Comparison of ENCODE assay signal across 8 cellular contexts in genomic region chr5:33891731-33892418, GRCh38. TPM values are rescaled to one million over a fixed set of nuclear protein-coding genes. Genes with fewer than 3 reads are reported as not detected.
A peak's percentile ranks its signal among the peaks of the same experiment; 100 is the strongest.
DNase-seq lines count a peak whose midpoint lies in the region; ATAC-seq and TF ChIP-seq lines count a peak whose summit lies in the region.

A gene with protein sequence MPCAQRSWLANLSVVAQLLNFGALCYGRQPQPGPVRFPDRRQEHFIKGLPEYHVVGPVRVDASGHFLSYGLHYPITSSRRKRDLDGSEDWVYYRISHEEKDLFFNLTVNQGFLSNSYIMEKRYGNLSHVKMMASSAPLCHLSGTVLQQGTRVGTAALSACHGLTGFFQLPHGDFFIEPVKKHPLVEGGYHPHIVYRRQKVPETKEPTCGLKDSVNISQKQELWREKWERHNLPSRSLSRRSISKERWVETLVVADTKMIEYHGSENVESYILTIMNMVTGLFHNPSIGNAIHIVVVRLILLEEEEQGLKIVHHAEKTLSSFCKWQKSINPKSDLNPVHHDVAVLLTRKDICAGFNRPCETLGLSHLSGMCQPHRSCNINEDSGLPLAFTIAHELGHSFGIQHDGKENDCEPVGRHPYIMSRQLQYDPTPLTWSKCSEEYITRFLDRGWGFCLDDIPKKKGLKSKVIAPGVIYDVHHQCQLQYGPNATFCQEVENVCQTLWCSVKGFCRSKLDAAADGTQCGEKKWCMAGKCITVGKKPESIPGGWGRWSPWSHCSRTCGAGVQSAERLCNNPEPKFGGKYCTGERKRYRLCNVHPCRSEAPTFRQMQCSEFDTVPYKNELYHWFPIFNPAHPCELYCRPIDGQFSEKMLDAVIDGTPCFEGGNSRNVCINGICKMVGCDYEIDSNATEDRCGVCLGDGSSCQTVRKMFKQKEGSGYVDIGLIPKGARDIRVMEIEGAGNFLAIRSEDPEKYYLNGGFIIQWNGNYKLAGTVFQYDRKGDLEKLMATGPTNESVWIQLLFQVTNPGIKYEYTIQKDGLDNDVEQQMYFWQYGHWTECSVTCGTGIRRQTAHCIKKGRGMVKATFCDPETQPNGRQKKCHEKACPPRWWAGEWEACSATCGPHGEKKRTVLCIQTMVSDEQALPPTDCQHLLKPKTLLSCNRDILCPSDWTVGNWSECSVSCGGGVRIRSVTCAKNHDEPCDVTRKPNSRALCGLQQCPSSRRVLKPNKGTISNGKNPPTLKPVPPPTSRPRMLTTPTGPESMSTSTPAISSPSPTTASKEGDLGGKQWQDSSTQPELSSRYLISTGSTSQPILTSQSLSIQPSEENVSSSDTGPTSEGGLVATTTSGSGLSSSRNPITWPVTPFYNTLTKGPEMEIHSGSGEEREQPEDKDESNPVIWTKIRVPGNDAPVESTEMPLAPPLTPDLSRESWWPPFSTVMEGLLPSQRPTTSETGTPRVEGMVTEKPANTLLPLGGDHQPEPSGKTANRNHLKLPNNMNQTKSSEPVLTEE (N-terminal part only) (minus strand): TSS chr5:33891990. CDS start chr5:33891856, 134 bp downstream.

- H3K4me3 Mint-ChIP-seq in CD14-positive monocyte = peak within 1 kb of the TSS in 1 of 2 donors; percentile 56

- 0% methylated on average over 8 to 14 of the region's 40 CpGs for WGBS in gastroesophageal sphincter (ENCODE audit: low coverage in 1 of 2), 2 donors

- peaks cover 34 to 39% (median 38%) of the 10 kb centered on the region in 3 donors for H3K27me3 Mint-ChIP-seq in CD14-positive monocyte (ENCODE audit: low read depth in 3 of 3)

- no peaks in the 10 kb centered on the region for H3K4me1 Mint-ChIP-seq in CD14-positive monocyte

- peak; percentile 27 for DNase-seq in GM19238 (ENCODE audit: insufficient read length, low spot score)
- peak; percentile 74 for DNase-seq in RWPE2 (ENCODE audit: low spot score)
- no peak for DNase-seq in CD14-positive monocyte (ENCODE audit: low spot score)
- DNase-seq in effector CD4-positive, alpha-beta T cell = no peak
- no peak for DNase-seq in NAMALWA (ENCODE audit: low spot score)
- DNase-seq in CD1c-positive myeloid dendritic cell (ENCODE audit: extremely low spot score) = no peak

- peaks cover 11% of the 10 kb centered on the region for H3K4me1 ChIP-seq in RWPE2 (ENCODE audit: insufficient read depth, poor library complexity, severe bottlenecking)
- peaks cover 3 to 60% (median 28%) of the 10 kb centered on the region in 3 donors for H3K4me1 ChIP-seq in gastroesophageal sphincter
- H3K4me1 ChIP-seq in parathyroid adenoma = no peaks in the 10 kb centered on the region

- H3K27ac ChIP-seq in RWPE2 (ENCODE audit: poor library complexity, severe bottlenecking) (peak within 1 kb of the TSS; percentile 57), gastroesophageal sphincter (peak within 1 kb of the TSS; percentile 8 to 81 (median 78)), parathyroid adenoma (no peak within 1 kb of the TSS)

- ATAC-seq in RWPE2 (ENCODE audit: low read depth) (peak; percentile 53), gastroesophageal sphincter (peak; percentile 73)

- H3K36me3 Mint-ChIP-seq in CD14-positive monocyte = peaks cover 0 to 2% of the 10 kb centered on the region in 2 donors

- no peak for TF ChIP-seq CTCF in RWPE2 (IDR thresholded peaks at IDR 0.05; ENCODE audit: poor library complexity, severe bottlenecking)
- TF ChIP-seq CTCF in gastroesophageal sphincter (IDR thresholded peaks at IDR 0.05) = no peak
- no peak for TF ChIP-seq CTCF in parathyroid adenoma (IDR thresholded peaks at IDR 0.05)
- TF ChIP-seq CTCF in CD14-positive monocyte (IDR thresholded peaks at IDR 0.05) = no peak

- peaks cover 0 to 15% (median 10%) of the 10 kb centered on the region in 7 donors for H3K9me3 Mint-ChIP-seq in CD14-positive monocyte

- H3K4me2 ChIP-seq in parathyroid adenoma (ENCODE audit: low read length) = peak within 1 kb of the TSS; percentile 22

- intact Hi-C loops in CD14-positive monocyte (cut with micrococcal nuclease) = no loop called here

- no peaks in the 10 kb centered on the region for H3K79me2 ChIP-seq in parathyroid adenoma

- H2AFZ ChIP-seq in parathyroid adenoma = peak within 1 kb of the TSS; percentile 51

- H3K27ac Mint-ChIP-seq in CD14-positive monocyte = no peak within 1 kb of the TSS

- H3K4me3 ChIP-seq in RWPE2 (ENCODE audit: severe bottlenecking) = peak within 1 kb of the TSS; percentile 17
- peak within 1 kb of the TSS; percentile 36 to 58 for H3K4me3 ChIP-seq in gastroesophageal sphincter
- H3K4me3 ChIP-seq in parathyroid adenoma (ENCODE audit: low read depth, low read length) = peak within 1 kb of the TSS; percentile 27

- no peak for TF ChIP-seq POLR2A in gastroesophageal sphincter (IDR thresholded peaks at IDR 0.05)

- H3K27me3 ChIP-seq in RWPE2 (ENCODE audit: insufficient read depth, poor library complexity, severe bottlenecking) = peaks cover 14% of the 10 kb centered on the region
- no peaks in the 10 kb centered on the region for H3K27me3 ChIP-seq in gastroesophageal sphincter
- no peaks in the 10 kb centered on the region for H3K27me3 ChIP-seq in parathyroid adenoma (ENCODE audit: control insufficient read depth, insufficient read depth, low read length)

- no peaks in the 10 kb centered on the region for H3K36me3 ChIP-seq in RWPE2 (ENCODE audit: low read depth)
- no peaks in the 10 kb centered on the region for H3K36me3 ChIP-seq in gastroesophageal sphincter
- no peaks in the 10 kb centered on the region for H3K36me3 ChIP-seq in parathyroid adenoma (ENCODE audit: control insufficient read depth, insufficient read depth, low read length)

- no peak within 1 kb of the TSS for H3K9ac ChIP-seq in parathyroid adenoma

- TF ChIP-seq EP300 in gastroesophageal sphincter (IDR thresholded peaks at IDR 0.05) = no peak

- H3K9me3 ChIP-seq in RWPE2 (ENCODE audit: severe bottlenecking) = no peaks in the 10 kb centered on the region
- no peaks in the 10 kb centered on the region for H3K9me3 ChIP-seq in gastroesophageal sphincter
- H3K9me3 ChIP-seq in parathyroid adenoma (ENCODE audit: control insufficient read depth, low read length) = no peaks in the 10 kb centered on the region

RNA-seq across cellular contexts. Expression of the gene that starts here (rescaled TPM):
- 1 to 10 TPM; 2.6 to 6.5 (median 5.2) TPM for total RNA-seq in gastroesophageal sphincter
- polyA plus RNA-seq in CD14-positive monocyte = not detected

Comparison
In these comparisons a context has a peak if more than half of its experiments do, and no peak if none do; other contexts are left out.
1. DNase-seq: peak in GM19238 (single experiment) and RWPE2 (single experiment); none in CD14-positive monocyte (single experiment), effector CD4-positive, alpha-beta T cell (single experiment), NAMALWA (single experiment) and CD1c-positive myeloid dendritic cell (single experiment).
2. Peak in every context shown above with its lines, with median percentiles within 50 percentile points of each other: H3K4me3 ChIP-seq.